In genomic region chr18:48135436-48135966, GRCh38 we compare ENCODE assay signal across 9 cellular contexts.
DNase-seq lines count a peak whose midpoint lies in the region; FAIRE-seq and TF ChIP-seq lines count a peak whose summit lies in the region.
"Had no signal": no experiment of that assay in that cellular context is flagged by ENCODE, and none has a peak within 500 bp of the region (broad histone marks: within the 10 kb centered on the region; RNA-seq: fewer than 3 reads in every experiment).

No MANE protein-coding gene starts in this region.

- peak overlapping the region; percentile 76 for H3K4me3 Mint-ChIP-seq in astrocyte (ENCODE audit: unreplicated experiment)
- H3K4me3 Mint-ChIP-seq: activated CD8-positive, alpha-beta T cell treated with anti-CD3 and anti-CD28 coated beads for 36 hours had no signal

- H3K36me3 Mint-ChIP-seq in astrocyte (ENCODE audit: low read depth, unreplicated experiment), result no peaks in the 10 kb centered on the region
- H3K36me3 Mint-ChIP-seq: naive B cell had no signal

- FAIRE-seq in astrocyte (lab: Jason Lieb, UNC) (no peak), small intestine (lab: Jason Lieb, UNC) (no peak), GM12892 (lab: Jason Lieb, UNC) (no peak)

- peaks cover 10% of the 10 kb centered on the region for H3K4me1 Mint-ChIP-seq in astrocyte (ENCODE audit: low read depth, unreplicated experiment)

- peaks cover 4% of the 10 kb centered on the region; the same call in 1 of the 2 replicates for H3K4me1 ChIP-seq in HUES6 (ENCODE audit: control insufficient read depth, insufficient read depth, low read length)
- H3K4me1 ChIP-seq in astrocyte (ENCODE audit: insufficient read depth, low read length), result peaks cover 3% of the 10 kb centered on the region
- H3K4me1 ChIP-seq in small intestine (ENCODE audit: control insufficient read depth in 2 of 2, insufficient read depth in 1 of 2, low read depth in 1 of 2, low read length in 1 of 2), result peaks cover 0 to 3% of the 10 kb centered on the region in 2 donors

- H3K9ac ChIP-seq in HUES6 (ENCODE audit: low read length), result no peak overlapping the region
- no peak overlapping the region for H3K9ac ChIP-seq in astrocyte (ENCODE audit: low read length)

- H3K4me3 ChIP-seq in HUES6 (ENCODE audit: low read depth, low read length), result peak overlapping the region; percentile 74
- H3K4me3 ChIP-seq in astrocyte (ENCODE audit: insufficient read depth, low read depth, low read length), result no peak overlapping the region
- peak overlapping the region; percentile 39 for H3K4me3 ChIP-seq in kidney epithelial cell (ENCODE audit: low read depth, low read length)
- peak overlapping the region; percentile 41 to 65 for H3K4me3 ChIP-seq in small intestine (ENCODE audit: low read depth in 1 of 2, low read length in 2 of 2)

- H3K27ac ChIP-seq in HUES6 (ENCODE audit: low read depth, low read length), result no peak overlapping the region
- no peak overlapping the region for H3K27ac ChIP-seq in astrocyte (ENCODE audit: low read depth, low read length)
- no peak overlapping the region for H3K27ac ChIP-seq in small intestine (ENCODE audit: low read depth in 1 of 2, low read length in 1 of 2)

- no peaks in the 10 kb centered on the region for H3K9me3 ChIP-seq in HUES6 (ENCODE audit: control insufficient read depth, insufficient read depth, low read depth, low read length)
- H3K9me3 ChIP-seq in astrocyte (ENCODE audit: insufficient read depth, low read depth, low read length), result no peaks in the 10 kb centered on the region
- no peaks in the 10 kb centered on the region for H3K9me3 ChIP-seq in small intestine (ENCODE audit: control insufficient read depth, low read depth)

- peak overlapping the region; percentile 80 for H3K4me2 ChIP-seq in astrocyte (ENCODE audit: low read length)

- H3K27me3 ChIP-seq in HUES6 (ENCODE audit: control insufficient read depth, insufficient read depth, low read length) (peaks cover 70% of the 10 kb centered on the region), astrocyte (ENCODE audit: insufficient read depth, low read length) (peaks cover 55% of the 10 kb centered on the region), kidney epithelial cell (ENCODE audit: control insufficient read depth, insufficient read depth, low read length) (peaks cover 33% of the 10 kb centered on the region), small intestine (ENCODE audit: control insufficient read depth in 2 of 2, insufficient read depth in 2 of 2, low read length in 2 of 2) (peaks cover 0 to 7% of the 10 kb centered on the region in 2 donors)

- peaks cover 72% of the 10 kb centered on the region for H3K27me3 Mint-ChIP-seq in astrocyte (ENCODE audit: low read depth, unreplicated experiment)

- DNase-seq in astrocyte (ENCODE audit: low read depth), result no peak
- no peak for DNase-seq in kidney epithelial cell (ENCODE audit: low read depth)
- DNase-seq in small intestine, result no peak
- DNase-seq in occipital lobe (lab: John Stamatoyannopoulos, UW), result no peak
- DNase-seq in EL, result no peak
- DNase-seq in GM12892 (ENCODE audit: insufficient read length), result no peak
- DNase-seq: activated CD8-positive, alpha-beta T cell treated with anti-CD3 and anti-CD28 coated beads for 36 hours; naive B cell had no signal

- H3K36me3 ChIP-seq in HUES6 (ENCODE audit: control insufficient read depth, insufficient read depth, low read length) (no peaks in the 10 kb centered on the region), astrocyte (ENCODE audit: insufficient read depth, low read length) (no peaks in the 10 kb centered on the region), kidney epithelial cell (ENCODE audit: control insufficient read depth, insufficient read depth, low read length) (no peaks in the 10 kb centered on the region), small intestine (ENCODE audit: control insufficient read depth in 2 of 2, insufficient read depth in 2 of 2, low read length in 2 of 2) (no peaks in the 10 kb centered on the region)

- no peak overlapping the region for H3K27ac Mint-ChIP-seq in astrocyte (ENCODE audit: unreplicated experiment)
- H3K27ac Mint-ChIP-seq: activated CD8-positive, alpha-beta T cell treated with anti-CD3 and anti-CD28 coated beads for 36 hours had no signal

- no peaks in the 10 kb centered on the region for H4K20me1 ChIP-seq in astrocyte (ENCODE audit: insufficient read depth, low read length)

- 16 to 21% (median 18%) methylated on average over 14 of the region's 14 CpGs for WGBS in small intestine, 3 donors

- TF ChIP-seq CTCF in astrocyte (IDR thresholded peaks at IDR 0.05; ENCODE audit: insufficient read depth, low read depth, low read length) (no peak), kidney epithelial cell (IDR thresholded peaks at IDR 0.05; ENCODE audit: insufficient read depth, low read length, poor library complexity, severe bottlenecking) (no peak)

- no peak overlapping the region for H2AFZ ChIP-seq in astrocyte (ENCODE audit: low read depth, low read length)

- H3K9me3 Mint-ChIP-seq in astrocyte (ENCODE audit: unreplicated experiment), result no peaks in the 10 kb centered on the region
- H3K9me3 Mint-ChIP-seq: activated CD8-positive, alpha-beta T cell treated with anti-CD3 and anti-CD28 coated beads for 36 hours had no signal

- no peak for TF ChIP-seq POLR2A in GM12892 (IDR thresholded peaks at IDR 0.05; ENCODE audit: low read depth, low read length)

- H3K79me2 ChIP-seq in astrocyte (ENCODE audit: insufficient read depth, low read length), result no peaks in the 10 kb centered on the region
